ENCODE assay signal across 8 cellular contexts in the genomic region with DNA sequence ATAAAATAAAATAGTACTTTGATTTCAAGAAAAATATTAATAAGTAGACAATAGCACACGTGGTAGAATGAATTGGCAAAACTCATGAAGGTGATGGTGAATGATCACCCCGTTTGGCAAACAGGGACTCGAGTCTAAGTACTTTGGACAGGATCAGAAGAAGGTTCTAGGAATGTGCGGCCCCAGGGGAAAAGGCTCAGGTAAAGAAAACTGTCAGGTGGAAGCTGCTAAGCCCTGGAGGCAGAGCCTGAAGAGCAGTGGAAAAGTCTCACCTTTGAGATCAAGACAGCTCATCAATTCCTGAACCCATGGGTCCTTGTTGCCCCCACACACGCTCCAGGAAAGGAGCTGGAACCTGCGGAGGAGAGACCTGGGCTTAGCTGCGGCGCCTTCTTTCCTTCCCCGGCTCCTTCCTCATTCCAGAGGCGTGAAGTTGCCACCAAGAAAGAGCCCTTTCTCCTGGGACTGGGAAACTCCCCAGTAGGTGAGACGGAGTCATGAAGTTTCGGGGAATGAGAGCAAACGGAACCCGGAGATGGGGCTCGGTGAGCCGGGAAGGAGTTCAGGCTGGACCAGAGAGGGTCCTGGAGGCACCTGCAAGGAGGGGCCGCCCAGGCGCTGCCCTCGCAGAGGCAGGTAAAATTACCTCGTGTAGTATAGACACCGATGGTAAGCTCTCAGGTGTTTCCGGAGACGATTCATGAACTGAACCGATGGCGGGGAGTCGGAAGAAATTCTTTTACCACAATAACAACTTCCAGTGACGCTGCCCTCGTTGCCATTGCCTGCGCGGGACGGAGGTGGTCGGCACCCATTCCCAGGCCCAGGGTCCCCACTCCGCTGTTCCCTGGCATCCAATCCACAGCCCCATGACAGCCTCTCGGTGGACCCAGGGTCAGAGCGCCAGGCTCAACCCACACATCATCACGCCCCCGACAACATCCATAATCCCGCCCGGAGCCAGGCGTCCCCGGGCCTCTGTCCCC. TPM values are rescaled to one million over a fixed set of nuclear protein-coding genes. Genes with fewer than 3 reads are reported as not detected.
DNase-seq lines count a peak whose midpoint lies in the region; ATAC-seq and TF ChIP-seq lines count a peak whose summit lies in the region.

No MANE protein-coding gene starts in this region.

- DNase-seq in CD4-positive, alpha-beta T cell, result peak in 3 of 10 experiments; percentile 18 to 35 (median 32)
- DNase-seq in RWPE1 (ENCODE audit: low spot score), result peak; percentile 46
- peak; percentile 25 for DNase-seq in epithelial cell of proximal tubule (ENCODE audit: low read depth)
- DNase-seq in neural crest cell (ENCODE audit: low read depth, low spot score), result no peak
- DNase-seq in stimulated activated CD4-positive, alpha-beta T cell treated with anti-CD3 and anti-CD28 coated beads, Interleukin-2, amount 100 ng/mL, for 24 hours, result no peak
- no peak for DNase-seq in C1 segment of cervical spinal cord (lab: John Stamatoyannopoulos, UW)
- no peak for DNase-seq in 8988T
- no peak for DNase-seq in superior temporal gyrus (ENCODE audit: extremely low spot score)

- H3K27me3 ChIP-seq in CD4-positive, alpha-beta T cell (ENCODE audit: control insufficient read depth, insufficient read depth, low read length), result peaks cover 6% of the 10 kb centered on the region

- ATAC-seq in CD4-positive, alpha-beta T cell (ENCODE audit: poor library complexity), result peak; percentile 61

- H3K4me3 Mint-ChIP-seq in CD4-positive, alpha-beta T cell, result peak overlapping the region; percentile 97
- H3K4me3 Mint-ChIP-seq in neural crest cell, result peak overlapping the region; percentile 81

- no peak overlapping the region for H3K27ac ChIP-seq in CD4-positive, alpha-beta T cell (ENCODE audit: low read depth, low read length)
- H3K27ac ChIP-seq in RWPE1, result no peak overlapping the region

- no peak for TF ChIP-seq CTCF in CD4-positive, alpha-beta T cell (IDR thresholded peaks at IDR 0.05)
- no peak for TF ChIP-seq CTCF in RWPE1 (conservative IDR thresholded peaks at IDR 0.05; ENCODE audit: low read depth)
- no peak for TF ChIP-seq CTCF in epithelial cell of proximal tubule (conservative IDR thresholded peaks at IDR 0.05; ENCODE audit: low read depth, low read length)
- TF ChIP-seq CTCF in neural crest cell (conservative IDR thresholded peaks at IDR 0.05), result no peak

- no peaks in the 10 kb centered on the region for H3K9me3 Mint-ChIP-seq in CD4-positive, alpha-beta T cell
- H3K9me3 Mint-ChIP-seq in neural crest cell, result no peaks in the 10 kb centered on the region

- CTCF ChIA-PET in CD4-positive, alpha-beta T cell (lab: Charles Lee), result interaction anchor here (1.7 to 1.8 kb wide), 2 partner anchors 28 to 52 kb away, joined by 6 to 10 read pairs; partner anchors contain the start of gene ARRB2
- CTCF ChIA-PET in RWPE1 (lab: Yijun Ruan, JAX), result interaction anchor here (0.9 to 1.1 kb wide), 3 partner anchors 26 to 52 kb away, joined by 3 to 4 read pairs (median 3); partner anchors contain the start of gene ARRB2

- H3K9me3 ChIP-seq in CD4-positive, alpha-beta T cell (ENCODE audit: control insufficient read depth, low read length), result no peaks in the 10 kb centered on the region

- peaks cover 23% of the 10 kb centered on the region for H3K4me1 Mint-ChIP-seq in CD4-positive, alpha-beta T cell (ENCODE audit: low read depth)
- peaks cover 13% of the 10 kb centered on the region for H3K4me1 Mint-ChIP-seq in neural crest cell

- peak overlapping the region; percentile 73 for H3K4me3 ChIP-seq in epithelial cell of proximal tubule (ENCODE audit: low read depth, low read length)

- intact Hi-C loops in CD4-positive, alpha-beta T cell (cut with DNase I, micrococcal nuclease), result loop anchor here in 1 of 2 experiments (5.0 kb wide), 1 partner anchor 36 kb away; the partner anchor contains the start of gene PELP1

- POLR2A ChIA-PET in CD4-positive, alpha-beta T cell (lab: Charles Lee), result interaction anchor here (0.6 to 1.5 kb wide), 10 partner anchors 10 to 229 kb away, joined by 3 to 6 read pairs (median 3); partner anchors contain the start of genes ARRB2 and C17orf107
- POLR2A ChIA-PET in RWPE1 (lab: Yijun Ruan, JAX; ENCODE audit: low non-redundant PET), result interaction anchor here (0.6 kb wide), 1 partner anchor 28 kb away, joined by 3 read pairs; no protein-coding TSS in a partner anchor

- peak overlapping the region; percentile 89 for H3K27ac Mint-ChIP-seq in CD4-positive, alpha-beta T cell
- no peak overlapping the region for H3K27ac Mint-ChIP-seq in neural crest cell (ENCODE audit: unreplicated experiment)

- peaks cover 6% of the 10 kb centered on the region for H3K36me3 Mint-ChIP-seq in CD4-positive, alpha-beta T cell (ENCODE audit: low read depth)
- no peaks in the 10 kb centered on the region for H3K36me3 Mint-ChIP-seq in neural crest cell (ENCODE audit: low read depth)

- H3K27me3 Mint-ChIP-seq in CD4-positive, alpha-beta T cell, result peaks cover 25% of the 10 kb centered on the region
- H3K27me3 Mint-ChIP-seq in neural crest cell (ENCODE audit: low read depth), result peaks cover 90% of the 10 kb centered on the region

RNA-seq across cellular contexts. Expression of gene ZMYND15, which starts 1.2 kb away (rescaled TPM):
- total RNA-seq in CD4-positive, alpha-beta T cell, result 1 to 10 TPM; 3.1 to 3.3 TPM
- total RNA-seq in epithelial cell of proximal tubule, result 0.36 and 1.5 TPM in 2 replicates
- not detected in 2 replicates for total RNA-seq in neural crest cell

RNA-seq across cellular contexts. Expression of gene CXCL16, which starts 1.3 kb away (rescaled TPM):
- total RNA-seq in CD4-positive, alpha-beta T cell, result 10 to 100 TPM; 24.8 to 25.8 TPM
- 19.0 and 32.3 TPM in 2 replicates for total RNA-seq in epithelial cell of proximal tubule
- not detected in 2 replicates for total RNA-seq in neural crest cell

RNA-seq across cellular contexts. Expression of gene MED11, which starts 7.2 kb away (rescaled TPM):
- 1 to 10 TPM; 2.3 to 3.0 TPM for total RNA-seq in CD4-positive, alpha-beta T cell
- total RNA-seq in epithelial cell of proximal tubule (26.6 and 27.2 TPM in 2 replicates), neural crest cell (18.6 and 19.5 TPM in 2 replicates)

RNA-seq across cellular contexts. Expression of gene ARRB2, which starts 28.0 kb away (rescaled TPM):
- total RNA-seq in CD4-positive, alpha-beta T cell, result 100 to 1,000 TPM; 210 to 220 TPM
- total RNA-seq in epithelial cell of proximal tubule, result 19.9 and 20.0 TPM in 2 replicates
- total RNA-seq in neural crest cell, result 66.7 and 73.4 TPM in 2 replicates

RNA-seq across cellular contexts. Expression of gene TM4SF5, which starts 33.3 kb away (rescaled TPM):
- not detected for total RNA-seq in CD4-positive, alpha-beta T cell
- total RNA-seq in epithelial cell of proximal tubule, result not detected in 2 replicates
- total RNA-seq in neural crest cell, result not detected in 2 replicates

Comparison
In these comparisons a context has a peak if more than half of its experiments do, and no peak if none do; other contexts are left out.
1. DNase-seq: peak in RWPE1 (single experiment) and epithelial cell of proximal tubule (single experiment); none in neural crest cell (single experiment), stimulated activated CD4-positive, alpha-beta T cell treated with anti-CD3 and anti-CD28 coated beads, Interleukin-2, amount 100 ng/mL, for 24 hours (0 of 2), C1 segment of cervical spinal cord (0 of 14), 8988T (single experiment) and superior temporal gyrus (single experiment).
2. RNA of gene CXCL16, which starts 1.3 kb away (total RNA-seq): 19.0 to 32.3 TPM in epithelial cell of proximal tubule and 24.8 to 25.8 TPM in CD4-positive, alpha-beta T cell; not detected in neural crest cell; every median in the first group is over 10 times any median in the second.